In genomic region chr7:103949374-103949773, GRCh38 we compare ENCODE assay signal across 2 cellular contexts.
TF ChIP-seq lines count a peak whose summit lies in the region.

No MANE protein-coding gene starts in this region.

TF ChIP-seq in HepG2, 621 proteins besides CTCF, POLR2A, EP300 and RAD21:
- TF ChIP-seq ZMYM3 (CRISPR knock-in tag; IDR thresholded peaks at IDR 0.05) = no peak
- TF ChIP-seq KDM1A (CRISPR knock-in tag; IDR thresholded peaks at IDR 0.05) = no peak
- peak; percentile 93; the same call in 1 of the 2 replicates for TF ChIP-seq ZNF564 (CRISPR knock-in tag; IDR thresholded peaks at IDR 0.05)
- no peak for TF ChIP-seq DNMT3B (CRISPR knock-in tag; conservative IDR thresholded peaks at IDR 0.05)

TF ChIP-seq in K562, 482 proteins besides CTCF, POLR2A, EP300 and RAD21:
- TF ChIP-seq, protein P1, sequence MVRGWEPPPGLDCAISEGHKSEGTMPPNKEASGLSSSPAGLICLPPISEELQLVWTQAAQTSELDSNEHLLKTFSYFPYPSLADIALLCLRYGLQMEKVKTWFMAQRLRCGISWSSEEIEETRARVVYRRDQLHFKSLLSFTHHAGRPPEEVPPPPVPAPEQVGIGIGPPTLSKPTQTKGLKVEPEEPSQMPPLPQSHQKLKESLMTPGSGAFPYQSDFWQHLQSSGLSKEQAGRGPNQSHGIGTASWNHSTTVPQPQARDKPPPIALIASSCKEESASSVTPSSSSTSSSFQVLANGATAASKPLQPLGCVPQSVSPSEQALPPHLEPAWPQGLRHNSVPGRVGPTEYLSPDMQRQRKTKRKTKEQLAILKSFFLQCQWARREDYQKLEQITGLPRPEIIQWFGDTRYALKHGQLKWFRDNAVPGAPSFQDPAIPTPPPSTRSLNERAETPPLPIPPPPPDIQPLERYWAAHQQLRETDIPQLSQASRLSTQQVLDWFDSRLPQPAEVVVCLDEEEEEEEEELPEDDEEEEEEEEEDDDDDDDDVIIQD (CRISPR knock-in tag; IDR thresholded peaks at IDR 0.05) = no peak
- peak; percentile 50 for TF ChIP-seq CBFA2T2 (conservative IDR thresholded peaks at IDR 0.05)
- TF ChIP-seq DPF2 (IDR thresholded peaks at IDR 0.05) = 0 out of 2 replicates have a peak, but pooled peaks have one; percentile 17
- peak; percentile 63 for TF ChIP-seq TCF3 (CRISPR knock-in tag; IDR thresholded peaks at IDR 0.05)
- TF ChIP-seq POLR3A (IDR thresholded peaks at IDR 0.05; ENCODE audit: borderline replicate concordance, extremely low read depth, insufficient read depth, insufficient read length) = no peak
- TF ChIP-seq FIP1L1 (IDR thresholded peaks at IDR 0.05; ENCODE audit: low read depth, low read length, poor library complexity, severe bottlenecking) = no peak
- TF ChIP-seq MED1 (CRISPR knock-in tag; IDR thresholded peaks at IDR 0.05; ENCODE audit: borderline replicate concordance) = no peak
- no peak for TF ChIP-seq CBX2 (IDR thresholded peaks at IDR 0.05; ENCODE audit: insufficient read depth, low read length, poor library complexity, severe bottlenecking)
- TF ChIP-seq, protein P2, sequence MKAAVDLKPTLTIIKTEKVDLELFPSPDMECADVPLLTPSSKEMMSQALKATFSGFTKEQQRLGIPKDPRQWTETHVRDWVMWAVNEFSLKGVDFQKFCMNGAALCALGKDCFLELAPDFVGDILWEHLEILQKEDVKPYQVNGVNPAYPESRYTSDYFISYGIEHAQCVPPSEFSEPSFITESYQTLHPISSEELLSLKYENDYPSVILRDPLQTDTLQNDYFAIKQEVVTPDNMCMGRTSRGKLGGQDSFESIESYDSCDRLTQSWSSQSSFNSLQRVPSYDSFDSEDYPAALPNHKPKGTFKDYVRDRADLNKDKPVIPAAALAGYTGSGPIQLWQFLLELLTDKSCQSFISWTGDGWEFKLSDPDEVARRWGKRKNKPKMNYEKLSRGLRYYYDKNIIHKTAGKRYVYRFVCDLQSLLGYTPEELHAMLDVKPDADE (conservative IDR thresholded peaks at IDR 0.05; ENCODE audit: control insufficient read depth, low read depth, low read length) = no peak
- no peak for TF ChIP-seq ZNF583 (CRISPR knock-in tag; IDR thresholded peaks at IDR 0.05)
- TF ChIP-seq MEIS2 (IDR thresholded peaks at IDR 0.05; ENCODE audit: partially characterized antibody) = peak; percentile 52
- TF ChIP-seq CC2D1A (IDR thresholded peaks at IDR 0.05) = peak; percentile 67; the same call in 1 of the 2 replicates
- TF ChIP-seq CBX3 (IDR thresholded peaks at IDR 0.05; ENCODE audit: borderline replicate concordance in 1 of 2, low read length in 2 of 2) = peak in 1 of 2 experiments; percentile 55; a peak in 1 of 3 replicates
- peak in 1 of 2 experiments; percentile 68; a peak in 2 of 4 replicates for TF ChIP-seq TRIM24 (IDR thresholded peaks at IDR 0.05)
- 0 out of 2 replicates have a peak, but pooled peaks have one; percentile 19 for TF ChIP-seq NCOR1 (IDR thresholded peaks at IDR 0.05)
- no peak for TF ChIP-seq ZNF384 (IDR thresholded peaks at IDR 0.05; ENCODE audit: low read depth, low read length)
- TF ChIP-seq KHSRP (IDR thresholded peaks at IDR 0.05) = no peak
- TF ChIP-seq TEAD4 (IDR thresholded peaks at IDR 0.05; ENCODE audit: low read length) = peak; percentile 42; the same call in 1 of the 2 replicates
- no peak for TF ChIP-seq TEAD4 (CRISPR knock-in tag; IDR thresholded peaks at IDR 0.05; ENCODE audit: borderline replicate concordance)
- no peak for TF ChIP-seq ZNF239 (CRISPR knock-in tag; IDR thresholded peaks at IDR 0.05)
- TF ChIP-seq, protein P3, sequence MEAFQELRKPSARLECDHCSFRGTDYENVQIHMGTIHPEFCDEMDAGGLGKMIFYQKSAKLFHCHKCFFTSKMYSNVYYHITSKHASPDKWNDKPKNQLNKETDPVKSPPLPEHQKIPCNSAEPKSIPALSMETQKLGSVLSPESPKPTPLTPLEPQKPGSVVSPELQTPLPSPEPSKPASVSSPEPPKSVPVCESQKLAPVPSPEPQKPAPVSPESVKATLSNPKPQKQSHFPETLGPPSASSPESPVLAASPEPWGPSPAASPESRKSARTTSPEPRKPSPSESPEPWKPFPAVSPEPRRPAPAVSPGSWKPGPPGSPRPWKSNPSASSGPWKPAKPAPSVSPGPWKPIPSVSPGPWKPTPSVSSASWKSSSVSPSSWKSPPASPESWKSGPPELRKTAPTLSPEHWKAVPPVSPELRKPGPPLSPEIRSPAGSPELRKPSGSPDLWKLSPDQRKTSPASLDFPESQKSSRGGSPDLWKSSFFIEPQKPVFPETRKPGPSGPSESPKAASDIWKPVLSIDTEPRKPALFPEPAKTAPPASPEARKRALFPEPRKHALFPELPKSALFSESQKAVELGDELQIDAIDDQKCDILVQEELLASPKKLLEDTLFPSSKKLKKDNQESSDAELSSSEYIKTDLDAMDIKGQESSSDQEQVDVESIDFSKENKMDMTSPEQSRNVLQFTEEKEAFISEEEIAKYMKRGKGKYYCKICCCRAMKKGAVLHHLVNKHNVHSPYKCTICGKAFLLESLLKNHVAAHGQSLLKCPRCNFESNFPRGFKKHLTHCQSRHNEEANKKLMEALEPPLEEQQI (IDR thresholded peaks at IDR 0.05) = peak; percentile 62; the same call in 1 of the 2 replicates
- peak; percentile 50 for TF ChIP-seq TAL1 (IDR thresholded peaks at IDR 0.05)
- peak; percentile 45 for TF ChIP-seq ARID1B (IDR thresholded peaks at IDR 0.05)
- no peak for TF ChIP-seq SOX6 (IDR thresholded peaks at IDR 0.05)
- TF ChIP-seq, protein P4, sequence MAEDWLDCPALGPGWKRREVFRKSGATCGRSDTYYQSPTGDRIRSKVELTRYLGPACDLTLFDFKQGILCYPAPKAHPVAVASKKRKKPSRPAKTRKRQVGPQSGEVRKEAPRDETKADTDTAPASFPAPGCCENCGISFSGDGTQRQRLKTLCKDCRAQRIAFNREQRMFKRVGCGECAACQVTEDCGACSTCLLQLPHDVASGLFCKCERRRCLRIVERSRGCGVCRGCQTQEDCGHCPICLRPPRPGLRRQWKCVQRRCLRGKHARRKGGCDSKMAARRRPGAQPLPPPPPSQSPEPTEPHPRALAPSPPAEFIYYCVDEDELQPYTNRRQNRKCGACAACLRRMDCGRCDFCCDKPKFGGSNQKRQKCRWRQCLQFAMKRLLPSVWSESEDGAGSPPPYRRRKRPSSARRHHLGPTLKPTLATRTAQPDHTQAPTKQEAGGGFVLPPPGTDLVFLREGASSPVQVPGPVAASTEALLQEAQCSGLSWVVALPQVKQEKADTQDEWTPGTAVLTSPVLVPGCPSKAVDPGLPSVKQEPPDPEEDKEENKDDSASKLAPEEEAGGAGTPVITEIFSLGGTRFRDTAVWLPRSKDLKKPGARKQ (CRISPR knock-in tag; IDR thresholded peaks at IDR 0.05) = no peak
- TF ChIP-seq RHOXF2B (CRISPR knock-in tag; conservative IDR thresholded peaks at IDR 0.05) = no peak
- TF ChIP-seq CBFA2T3 (IDR thresholded peaks at IDR 0.05) = peak; percentile 72
TF ChIP-seq in K562: peak in this region for 13.
